Comparison of ENCODE assay signal across 12 cellular contexts in genomic region chr4:185890196-185890595, GRCh38.
DNase-seq lines count a peak whose midpoint lies in the region; ATAC-seq and TF ChIP-seq lines count a peak whose summit lies in the region.
"Had no signal": no experiment of that assay in that cellular context is flagged by ENCODE, and none has a peak within 500 bp of the region (broad histone marks: within the 10 kb centered on the region; RNA-seq: fewer than 3 reads in every experiment).

No MANE protein-coding gene starts in this region.

- no peak for ATAC-seq in left ventricle myocardium superior
- ATAC-seq in GM18868 (IDR thresholded peaks at IDR 0.05; ENCODE audit: unreplicated experiment): no peak
- ATAC-seq: CD8-positive, alpha-beta T cell had no signal

- no peaks in the 10 kb centered on the region for H3K79me2 ChIP-seq in parathyroid adenoma

- H3K4me2 ChIP-seq in parathyroid adenoma (ENCODE audit: low read length): no peak overlapping the region

- TF ChIP-seq CTCF in cardiac muscle cell (IDR thresholded peaks at IDR 0.05; ENCODE audit: low read depth, low read length) (no peak), parathyroid adenoma (IDR thresholded peaks at IDR 0.05) (no peak)

- H3K27me3 ChIP-seq in cardiac muscle cell: no peaks in the 10 kb centered on the region
- no peaks in the 10 kb centered on the region for H3K27me3 ChIP-seq in parathyroid adenoma (ENCODE audit: control insufficient read depth, insufficient read depth, low read length)

- H2AFZ ChIP-seq in parathyroid adenoma: peak overlapping the region; percentile 61

- H3K4me1 ChIP-seq in cardiac muscle cell (ENCODE audit: low read depth) (peaks cover 7% of the 10 kb centered on the region), parathyroid adenoma (no peaks in the 10 kb centered on the region)

- H3K27ac ChIP-seq in cardiac muscle cell (peak overlapping the region; percentile 55), parathyroid adenoma (peak overlapping the region; percentile 49)
- H3K27ac ChIP-seq: 22Rv1 had no signal

- H3K9me3 ChIP-seq in cardiac muscle cell (ENCODE audit: low read depth) (no peaks in the 10 kb centered on the region), parathyroid adenoma (ENCODE audit: control insufficient read depth, low read length) (no peaks in the 10 kb centered on the region)

- intact Hi-C loops in left ventricle myocardium superior (cut with micrococcal nuclease): no loop called here

- H3K9ac ChIP-seq in parathyroid adenoma: no peak overlapping the region

- DNase-seq in cardiac muscle cell (ENCODE audit: low read depth in 1 of 2, low spot score in 1 of 2): no peak
- no peak for DNase-seq in left ventricle myocardium superior
- peak; percentile 77 for DNase-seq in islet precursor cell
- DNase-seq in midbrain (lab: John Stamatoyannopoulos, UW): no peak
- DNase-seq in stimulated activated CD4-positive, alpha-beta T cell treated with anti-CD3 and anti-CD28 coated beads, Interleukin-4, amount 100 ng/mL, for 24 hours: no peak
- DNase-seq: CD8-positive, alpha-beta T cell; COR-L47; DND-41; KG1 had no signal

- H3K36me3 ChIP-seq in cardiac muscle cell (no peaks in the 10 kb centered on the region), parathyroid adenoma (ENCODE audit: control insufficient read depth, insufficient read depth, low read length) (no peaks in the 10 kb centered on the region)

- no peak overlapping the region for H3K4me3 ChIP-seq in cardiac muscle cell
- H3K4me3 ChIP-seq in parathyroid adenoma (ENCODE audit: low read depth, low read length): no peak overlapping the region
